Comparison of ENCODE assay signal across 9 cellular contexts in the genomic region with DNA sequence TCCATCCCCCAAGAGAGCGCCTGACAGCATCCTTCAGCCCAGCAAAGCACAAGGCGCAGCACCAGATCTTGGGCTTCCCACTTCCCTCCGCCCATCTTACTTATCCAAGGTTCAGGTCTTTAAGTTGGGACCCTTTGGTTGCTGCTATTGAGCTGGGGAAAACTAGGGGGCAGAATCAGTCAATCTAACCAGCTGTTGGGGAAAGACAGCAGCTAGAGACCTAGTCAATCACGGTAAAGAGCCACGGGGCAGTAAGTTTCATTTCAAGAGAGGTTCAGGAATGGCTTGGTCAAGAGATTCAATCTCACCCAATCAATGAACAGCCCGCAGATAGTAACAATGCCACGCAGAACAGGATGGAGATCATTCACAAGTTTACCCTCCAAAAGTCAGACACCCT. TPM values are rescaled to one million over a fixed set of nuclear protein-coding genes. Genes with fewer than 3 reads are reported as not detected.
DNase-seq lines count a peak whose midpoint lies in the region; ATAC-seq, FAIRE-seq and TF ChIP-seq lines count a peak whose summit lies in the region.
"Had no signal": no experiment of that assay in that cellular context is flagged by ENCODE, and none has a peak within 500 bp of the region (broad histone marks: within the 10 kb centered on the region; RNA-seq: fewer than 3 reads in every experiment).

No MANE protein-coding gene starts in this region.

- H3K36me3 Mint-ChIP-seq in CD4-positive, alpha-beta T cell (ENCODE audit: low read depth): no peaks in the 10 kb centered on the region
- peaks cover 7% of the 10 kb centered on the region for H3K36me3 Mint-ChIP-seq in natural killer cell treated with Interleukin-12 subunit alpha and Interleukin-12 subunit beta and Interleukin-15 and Interleukin-18, amount 100 ng/mL, for 72 hours

- intact Hi-C loops in CD4-positive, alpha-beta T cell (cut with DNase I, micrococcal nuclease): loop anchor here (2.0 to 10.0 kb wide), 6 partner anchors 83 to 1774 kb away; a partner anchor contains a TSS
- intact Hi-C loops in colonic mucosa (cut with DNase I) (no loop called here), pancreas (cut with DNase I) (loop anchor here in 1 of 3 donors (5.0 kb wide), 1 partner anchor 179 kb away; no protein-coding TSS in a partner anchor)

- 61 to 63% methylated on average over 7 of the region's 7 CpGs for WGBS in pancreas, 2 donors

- no peaks in the 10 kb centered on the region for H3K9me3 Mint-ChIP-seq in CD4-positive, alpha-beta T cell
- no peaks in the 10 kb centered on the region for H3K9me3 Mint-ChIP-seq in natural killer cell treated with Interleukin-12 subunit alpha and Interleukin-12 subunit beta and Interleukin-15 and Interleukin-18, amount 100 ng/mL, for 72 hours

- peaks cover 41% of the 10 kb centered on the region for H3K27me3 ChIP-seq in CD4-positive, alpha-beta T cell (ENCODE audit: control insufficient read depth, insufficient read depth, low read length)
- H3K27me3 ChIP-seq in colonic mucosa (peaks cover 9% of the 10 kb centered on the region), pancreas (no peaks in the 10 kb centered on the region)

- FAIRE-seq in HTR-8/SVneo (lab: Jason Lieb, UNC) (no peak), pancreas (lab: Jason Lieb, UNC) (no peak)
- FAIRE-seq: endometrium had no signal

- H3K4me3 ChIP-seq in colonic mucosa (peak overlapping the region; percentile 75), pancreas (peak overlapping the region in 2 of 4 donors; percentile 45 to 71)

- TF ChIP-seq CTCF in CD4-positive, alpha-beta T cell (IDR thresholded peaks at IDR 0.05): no peak
- no peak for TF ChIP-seq CTCF in colonic mucosa (IDR thresholded peaks at IDR 0.05)
- no peak for TF ChIP-seq CTCF in pancreas (IDR thresholded peaks at IDR 0.05)

- no peaks in the 10 kb centered on the region for H3K36me3 ChIP-seq in colonic mucosa
- no peaks in the 10 kb centered on the region for H3K36me3 ChIP-seq in pancreas

- H3K27ac ChIP-seq in CD4-positive, alpha-beta T cell (ENCODE audit: low read depth, low read length): no peak overlapping the region
- H3K27ac ChIP-seq in colonic mucosa (no peak overlapping the region), pancreas (no peak overlapping the region)

- peak overlapping the region in 1 of 2 donors; percentile 51 for H3K9ac ChIP-seq in colonic mucosa (ENCODE audit: low read depth in 2 of 2, low read length in 2 of 2)

- H3K9me3 ChIP-seq in CD4-positive, alpha-beta T cell (ENCODE audit: control insufficient read depth, low read length): no peaks in the 10 kb centered on the region
- H3K9me3 ChIP-seq in colonic mucosa: no peaks in the 10 kb centered on the region
- no peaks in the 10 kb centered on the region for H3K9me3 ChIP-seq in pancreas

- H3K27ac Mint-ChIP-seq in CD4-positive, alpha-beta T cell: no peak overlapping the region
- H3K27ac Mint-ChIP-seq in natural killer cell treated with Interleukin-12 subunit alpha and Interleukin-12 subunit beta and Interleukin-15 and Interleukin-18, amount 100 ng/mL, for 72 hours: no peak overlapping the region

- ATAC-seq in CD4-positive, alpha-beta T cell (ENCODE audit: poor library complexity): no peak
- no peak for ATAC-seq in natural killer cell treated with Interleukin-12 subunit alpha and Interleukin-12 subunit beta and Interleukin-15 and Interleukin-18, amount 100 ng/mL, for 72 hours
- no peak for ATAC-seq in HG02884 (IDR thresholded peaks at IDR 0.05; ENCODE audit: unreplicated experiment)
- no peak for ATAC-seq in pancreas

- POLR2A ChIA-PET in CD4-positive, alpha-beta T cell (lab: Charles Lee): interaction anchor here (0.9 kb wide), 1 partner anchor 182 kb away, joined by 3 read pairs; no protein-coding TSS in a partner anchor

- no peak for DNase-seq in CD4-positive, alpha-beta T cell
- DNase-seq in HuH-7.5 (ENCODE audit: low spot score) (peak; percentile 15), colonic mucosa (no peak), HTR-8/SVneo (ENCODE audit: insufficient read length, low spot score) (no peak), NCI-H2107 (lab: John Stamatoyannopoulos, UW) (no peak), pancreas (no peak)
- DNase-seq in natural killer cell treated with Interleukin-12 subunit alpha and Interleukin-12 subunit beta and Interleukin-15 and Interleukin-18, amount 100 ng/mL, for 72 hours (ENCODE audit: low spot score): no peak

- CTCF ChIA-PET in CD4-positive, alpha-beta T cell (lab: Charles Lee): interaction anchor here (1.0 to 3.6 kb wide), 3 partner anchors 176 to 275 kb away, joined by 3 to 47 read pairs (median 3); no protein-coding TSS in a partner anchor

- peaks cover 64% of the 10 kb centered on the region for H3K27me3 Mint-ChIP-seq in CD4-positive, alpha-beta T cell
- H3K27me3 Mint-ChIP-seq in natural killer cell treated with Interleukin-12 subunit alpha and Interleukin-12 subunit beta and Interleukin-15 and Interleukin-18, amount 100 ng/mL, for 72 hours: peaks cover 24 to 63% of the 10 kb centered on the region in 2 donors

- peak overlapping the region; percentile 79 for H3K4me3 Mint-ChIP-seq in CD4-positive, alpha-beta T cell
- peak overlapping the region; percentile 82 for H3K4me3 Mint-ChIP-seq in natural killer cell treated with Interleukin-12 subunit alpha and Interleukin-12 subunit beta and Interleukin-15 and Interleukin-18, amount 100 ng/mL, for 72 hours

- H3K4me1 ChIP-seq in colonic mucosa (peaks cover 10% of the 10 kb centered on the region), pancreas (peaks cover 5 to 7% (median 6%) of the 10 kb centered on the region in 3 donors)

- H3K4me1 Mint-ChIP-seq in CD4-positive, alpha-beta T cell (ENCODE audit: low read depth): peaks cover 14% of the 10 kb centered on the region
- peaks cover 30 to 38% of the 10 kb centered on the region in 2 donors for H3K4me1 Mint-ChIP-seq in natural killer cell treated with Interleukin-12 subunit alpha and Interleukin-12 subunit beta and Interleukin-15 and Interleukin-18, amount 100 ng/mL, for 72 hours (ENCODE audit: low read depth in 2 of 2)

RNA-seq across cellular contexts. Expression of a gene that starts 1.7 kb away (rescaled TPM):
- total RNA-seq in CD4-positive, alpha-beta T cell: 1 to 10 TPM in 1 of 2 experiments, under 1 TPM in 1; 0.88 to 1.0 TPM
- total RNA-seq in colonic mucosa: 10 to 100 TPM in 1 of 2 donors, 1 to 10 TPM in 1; 5.8 to 11.1 TPM
- total RNA-seq in natural killer cell treated with Interleukin-12 subunit alpha and Interleukin-12 subunit beta and Interleukin-15 and Interleukin-18, amount 100 ng/mL, for 72 hours: 10 to 100 TPM; 12.2 to 30.3 TPM
- 1 to 10 TPM in 5 of 6 donors, under 1 TPM in 1; 0.97 to 4.4 (median 2.2) TPM for total RNA-seq in pancreas
- 1 to 10 TPM in 1 of 2 donors, under 1 TPM in 1; 0.63 to 1.3 TPM for polyA plus RNA-seq in pancreas
